ENCODE assay signal across 26 cellular contexts in the genomic region with DNA sequence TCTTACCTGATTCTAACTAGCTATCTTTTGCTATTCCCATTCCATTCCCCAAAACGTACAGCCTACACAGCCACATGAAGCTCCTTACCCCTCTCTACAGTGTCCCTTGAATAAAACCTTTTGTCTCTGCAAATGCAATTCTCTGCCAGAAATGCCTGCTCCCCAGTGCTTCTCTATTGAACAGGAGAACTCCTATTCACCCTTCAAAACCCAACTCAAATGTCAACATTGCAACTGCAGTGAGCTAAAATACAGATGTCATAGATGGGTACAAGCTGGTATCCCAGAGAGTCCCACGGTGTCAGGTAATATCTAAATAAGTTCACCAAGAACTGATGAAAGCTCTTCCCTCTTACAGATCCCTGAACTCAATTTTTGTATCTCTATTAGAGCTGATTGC.
"Had no signal": no experiment of that assay in that cellular context is flagged by ENCODE, and none has a peak within 500 bp of the region (broad histone marks: within the 10 kb centered on the region; RNA-seq: fewer than 3 reads in every experiment).

No MANE protein-coding gene starts in this region.

- H3K27me3 ChIP-seq: colonic mucosa, dorsolateral prefrontal cortex, esophagus muscularis mucosa, esophagus squamous epithelium, foreskin keratinocyte, gastrocnemius medialis, gastroesophageal sphincter, heart left ventricle, heart right ventricle, hepatocyte had no signal

- H3K4me1 ChIP-seq: colonic mucosa, esophagus muscularis mucosa, esophagus squamous epithelium, foreskin keratinocyte, gastrocnemius medialis, gastroesophageal sphincter, heart left ventricle had no signal

- H3K4me2 ChIP-seq: hepatocyte had no signal

- H3K4me3 Mint-ChIP-seq: dendritic cell treated with granulocyte-macrophage colony-stimulating factor and Interleukin-4, amounts not matched to agents 40 ng/mL and 50 ng/mL, for 4 days; effector memory CD8-positive, alpha-beta T cell; endodermal cell had no signal

- H3K27ac ChIP-seq: colonic mucosa, coronary artery, dorsolateral prefrontal cortex, epithelial cell of prostate, esophagus muscularis mucosa, esophagus squamous epithelium, foreskin keratinocyte, gastrocnemius medialis, gastroesophageal sphincter, heart left ventricle, heart right ventricle, hepatocyte had no signal

- H3K27me3 Mint-ChIP-seq: dendritic cell treated with granulocyte-macrophage colony-stimulating factor and Interleukin-4, amounts not matched to agents 40 ng/mL and 50 ng/mL, for 4 days; effector memory CD8-positive, alpha-beta T cell had no signal

- H3K27ac Mint-ChIP-seq: dendritic cell treated with granulocyte-macrophage colony-stimulating factor and Interleukin-4, amounts not matched to agents 40 ng/mL and 50 ng/mL, for 4 days; effector memory CD8-positive, alpha-beta T cell; endodermal cell had no signal

- H2AFZ ChIP-seq: hepatocyte had no signal

- ATAC-seq: effector memory CD8-positive, alpha-beta T cell; esophagus mucosa; foreskin keratinocyte; gastrocnemius medialis; gastroesophageal sphincter; heart left ventricle; heart right ventricle had no signal

- DNase-seq: colonic mucosa; cortex of kidney; dermis blood vessel endothelial cell; dorsolateral prefrontal cortex; effector CD4-positive, alpha-beta T cell; effector CD8-positive, alpha-beta T cell; effector memory CD4-positive, alpha-beta T cell; effector memory CD8-positive, alpha-beta T cell; endodermal cell; erythroblast; esophagus squamous epithelium; foreskin fibroblast; foreskin keratinocyte; foreskin melanocyte; gastrocnemius medialis; glutamatergic neuron; head of caudate nucleus; heart left ventricle; heart right ventricle had no signal

- H3K9me3 ChIP-seq: colonic mucosa, esophagus muscularis mucosa, esophagus squamous epithelium, gastrocnemius medialis had no signal

- H3K36me3 ChIP-seq: colonic mucosa, esophagus muscularis mucosa, esophagus squamous epithelium, gastrocnemius medialis, gastroesophageal sphincter, heart left ventricle, heart right ventricle had no signal

- H3K79me2 ChIP-seq: hepatocyte had no signal

- H3K4me3 ChIP-seq: colonic mucosa, coronary artery, dorsolateral prefrontal cortex, esophagus muscularis mucosa, esophagus squamous epithelium, gastrocnemius medialis, gastroesophageal sphincter, heart left ventricle, heart right ventricle, hepatocyte had no signal
